Comparison of ENCODE assay signal across 8 cellular contexts in the genomic region with DNA sequence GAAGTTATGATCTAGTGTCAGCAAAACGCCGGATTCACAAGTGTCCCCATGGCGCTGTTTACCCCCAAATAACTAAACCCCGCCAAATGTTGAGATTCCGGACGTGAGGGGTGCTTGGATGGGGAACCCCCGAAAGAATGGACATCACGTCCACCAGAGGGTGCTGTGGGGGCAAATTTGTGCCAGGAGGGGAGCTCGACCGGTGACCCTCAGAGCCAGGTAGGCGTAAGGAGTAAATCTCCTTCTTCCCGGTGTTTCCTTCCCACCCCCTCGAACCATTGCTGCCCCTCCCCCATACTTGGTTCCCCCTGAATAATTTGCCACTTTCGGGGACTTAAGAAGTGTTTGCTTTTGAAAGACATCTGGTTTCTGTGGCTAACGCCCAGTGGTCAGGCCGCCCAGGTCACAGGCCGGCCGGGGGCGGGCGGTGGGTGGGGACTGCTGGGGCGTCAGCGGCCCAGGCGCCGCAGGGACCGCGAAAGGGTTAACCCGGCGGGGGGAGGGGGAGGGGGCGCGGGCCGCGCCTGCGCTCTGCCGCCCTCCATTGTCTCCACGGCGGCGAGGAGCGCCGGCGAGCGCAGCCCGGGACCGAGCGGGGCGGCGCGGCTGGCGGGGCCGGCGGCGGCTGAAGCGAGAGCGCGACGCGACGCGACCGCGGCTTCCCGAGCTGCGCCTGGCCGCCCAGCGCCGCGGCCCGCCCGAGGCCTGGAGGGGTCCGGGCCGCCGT. TPM values are rescaled to one million over a fixed set of nuclear protein-coding genes. Genes with fewer than 3 reads are reported as not detected.
A peak's percentile ranks its signal among the peaks of the same experiment; 100 is the strongest.
DNase-seq lines count a peak whose midpoint lies in the region; ATAC-seq and TF ChIP-seq lines count a peak whose summit lies in the region.

A gene (plus strand): TSS at position 544 of the 727 bp plus-strand sequence. CDS start 648 bp downstream, outside the sequence.

- no peaks in the 10 kb centered on the region for H3K27me3 ChIP-seq in muscle layer of duodenum (ENCODE audit: low read depth, low read length)

- no peaks in the 10 kb centered on the region for H3K79me2 ChIP-seq in OCI-LY7 (ENCODE audit: insufficient read depth, low read depth, low read length)

- H3K4me1 ChIP-seq in OCI-LY7 (ENCODE audit: insufficient read depth, low read length, poor library complexity, severe bottlenecking): peaks cover 26% of the 10 kb centered on the region
- peaks cover 0 to 16% of the 10 kb centered on the region in 2 donors for H3K4me1 ChIP-seq in muscle layer of duodenum (ENCODE audit: control insufficient read depth in 1 of 2, insufficient read depth in 2 of 2, low read length in 2 of 2)

- CTCF ChIA-PET in OCI-LY7 (lab: Charles Lee; ENCODE audit: unreplicated experiment): interaction anchor here (1.2 to 1.3 kb wide), 2 partner anchors 14 to 112 kb away, joined by 4 to 30 read pairs; a partner anchor contains a TSS

- BruUV-seq in OCI-LY7 (replicated peaks; lab: Mats Ljungman, UMichigan): no TSS peak

- ATAC-seq in GM19397 (IDR thresholded peaks at IDR 0.05; ENCODE audit: unreplicated experiment) (peak; percentile 78), HG03575 (IDR thresholded peaks at IDR 0.05; ENCODE audit: extremely low read depth, insufficient number of reproducible peaks, low FRiP score, unreplicated experiment) (peak; percentile 41), esophagus mucosa (peak; percentile 87)

- TF ChIP-seq CTCF in OCI-LY7 (conservative IDR thresholded peaks at IDR 0.05; ENCODE audit: low read length): peak; percentile 87

- intact Hi-C loops in OCI-LY7 (cut with micrococcal nuclease; ENCODE audit: unreplicated experiment): loop anchor here (1.0 kb wide), 2 partner anchors 77 to 113 kb away; no protein-coding TSS in a partner anchor

- H3K9me3 ChIP-seq in OCI-LY7 (ENCODE audit: low read length): no peaks in the 10 kb centered on the region
- no peaks in the 10 kb centered on the region for H3K9me3 ChIP-seq in muscle layer of duodenum (ENCODE audit: control insufficient read depth in 1 of 2, low read length in 2 of 2)

- H3K27ac ChIP-seq in OCI-LY7 (ENCODE audit: low read depth, low read length, poor library complexity, severe bottlenecking) (peak within 1 kb of the TSS; percentile 29), muscle layer of duodenum (ENCODE audit: low read length) (no peak within 1 kb of the TSS)

- peak within 1 kb of the TSS; percentile 97 for H2AFZ ChIP-seq in OCI-LY7 (ENCODE audit: low read length)

- peak within 1 kb of the TSS; percentile 92 for H3K4me3 ChIP-seq in OCI-LY7 (ENCODE audit: low read depth, low read length, poor library complexity, severe bottlenecking)
- peak within 1 kb of the TSS; percentile 78 to 91 for H3K4me3 ChIP-seq in muscle layer of duodenum (ENCODE audit: low read depth in 1 of 2, low read length in 2 of 2)

- peak within 1 kb of the TSS; percentile 87 for H3K4me2 ChIP-seq in OCI-LY7 (ENCODE audit: low read length)

- no peaks in the 10 kb centered on the region for H3K9me2 ChIP-seq in OCI-LY7 (ENCODE audit: insufficient read depth, low read length)

- H4K20me1 ChIP-seq in OCI-LY7 (ENCODE audit: insufficient read depth, low read length): 0 out of 2 replicates have a peak, but pooled peaks cover 6% of the 10 kb centered on the region

- DNase-seq in COLO668 (lab: John Stamatoyannopoulos, UW; ENCODE audit: unreplicated experiment) (peak; percentile 81), OCI-LY7 (ENCODE audit: low spot score) (peak; percentile 84)
- peak; percentile 87 for DNase-seq in activated T-cell treated with anti-CD3 and anti-CD28 coated beads, Interleukin-2, amount 50 U/mL, for 1 hour
- DNase-seq in stimulated activated CD8-positive, alpha-beta memory T cell treated with anti-CD3 and anti-CD28 coated beads, Interleukin-7, amount 100 ng/mL, for 4 hours (ENCODE audit: low read depth in 2 of 2): peak; percentile 50 to 75

- H3K36me3 ChIP-seq in OCI-LY7 (ENCODE audit: insufficient read depth, low read length) (no peaks in the 10 kb centered on the region), muscle layer of duodenum (ENCODE audit: control insufficient read depth in 1 of 2, insufficient read depth in 2 of 2, low read length in 2 of 2) (no peaks in the 10 kb centered on the region)

- POLR2A ChIA-PET in OCI-LY7 (lab: Charles Lee): interaction anchor here (1.2 to 3.5 kb wide), 4 partner anchors 13 to 118 kb away, joined by 3 to 19 read pairs (median 4); a partner anchor contains a TSS

RNA-seq across cellular contexts. Expression of the gene that starts here (rescaled TPM):
- 11.8 and 13.1 TPM in 2 replicates for total RNA-seq in OCI-LY7 (2014; rRNA removed; shearing (Covaris generic))
- 23.7 and 26.0 TPM in 2 replicates for total RNA-seq in OCI-LY7 (2022)
- 42.5 TPM for total RNA-seq in esophagus mucosa
